12 cellular contexts compared by ENCODE assay signal in genomic region chr19:741506-742131, GRCh38. TPM values are rescaled to one million over a fixed set of nuclear protein-coding genes. Genes with fewer than 3 reads are reported as not detected.
A peak's percentile ranks its signal among the peaks of the same experiment; 100 is the strongest.
DNase-seq lines count a peak whose midpoint lies in the region; ATAC-seq and TF ChIP-seq lines count a peak whose summit lies in the region.
"Had no signal": no experiment of that assay in that cellular context is flagged by ENCODE, and none has a peak within 500 bp of the region (broad histone marks: within the 10 kb centered on the region; RNA-seq: fewer than 3 reads in every experiment).

No MANE protein-coding gene starts in this region.

- H3K9me3 Mint-ChIP-seq in activated CD4-positive, alpha-beta T cell treated with anti-CD3 and anti-CD28 coated beads for 36 hours (ENCODE audit: low read depth): peaks cover 3% of the 10 kb centered on the region
- H3K9me3 Mint-ChIP-seq in nephron progenitor cell: peaks cover 31% of the 10 kb centered on the region
- H3K9me3 Mint-ChIP-seq: CD4-positive, alpha-beta T cell; effector memory CD8-positive, alpha-beta T cell had no signal

- H3K9me3 ChIP-seq in T-helper 17 cell (ENCODE audit: control insufficient read depth, low read length, poor library complexity, severe bottlenecking): no peaks in the 10 kb centered on the region

- TF ChIP-seq CTCF in nephron progenitor cell (IDR thresholded peaks at IDR 0.05): peak; percentile 9

- CTCF ChIA-PET in activated CD4-positive, alpha-beta T cell treated with anti-CD3 and anti-CD28 coated beads for 36 hours (lab: Charles Lee): no interaction called here

- H3K36me3 Mint-ChIP-seq in activated CD4-positive, alpha-beta T cell treated with anti-CD3 and anti-CD28 coated beads for 36 hours (ENCODE audit: low read depth): no peaks in the 10 kb centered on the region
- no peaks in the 10 kb centered on the region for H3K36me3 Mint-ChIP-seq in T-helper 17 cell (ENCODE audit: low read depth)
- H3K36me3 Mint-ChIP-seq in nephron progenitor cell (ENCODE audit: low read depth): peaks cover 21% of the 10 kb centered on the region

- POLR2A ChIA-PET in activated CD4-positive, alpha-beta T cell treated with anti-CD3 and anti-CD28 coated beads for 36 hours (lab: Charles Lee): no interaction called here

- no peak for ATAC-seq in activated CD4-positive, alpha-beta T cell treated with anti-CD3 and anti-CD28 coated beads for 36 hours
- ATAC-seq in T-helper 17 cell (no peak), GM18517 (IDR thresholded peaks at IDR 0.05; ENCODE audit: unreplicated experiment) (no peak), GM18511 (IDR thresholded peaks at IDR 0.05; ENCODE audit: unreplicated experiment) (no peak)
- ATAC-seq: effector memory CD8-positive, alpha-beta T cell; left lobe of liver had no signal

- intact Hi-C loops in activated CD4-positive, alpha-beta T cell treated with anti-CD3 and anti-CD28 coated beads for 36 hours (cut with DNase I, micrococcal nuclease): no loop called here

- H3K4me1 Mint-ChIP-seq in activated CD4-positive, alpha-beta T cell treated with anti-CD3 and anti-CD28 coated beads for 36 hours: no peaks in the 10 kb centered on the region
- H3K4me1 Mint-ChIP-seq in T-helper 17 cell (peaks cover 2% of the 10 kb centered on the region), nephron progenitor cell (no peaks in the 10 kb centered on the region)

- no peak overlapping the region for H3K27ac Mint-ChIP-seq in activated CD4-positive, alpha-beta T cell treated with anti-CD3 and anti-CD28 coated beads for 36 hours
- H3K27ac Mint-ChIP-seq in T-helper 17 cell (peak overlapping the region; percentile 8), nephron progenitor cell (peak overlapping the region; percentile 64)
- H3K27ac Mint-ChIP-seq: CD4-positive, alpha-beta T cell; effector memory CD8-positive, alpha-beta T cell had no signal

- no peak overlapping the region for H3K4me3 Mint-ChIP-seq in activated CD4-positive, alpha-beta T cell treated with anti-CD3 and anti-CD28 coated beads for 36 hours
- H3K4me3 Mint-ChIP-seq in T-helper 17 cell (no peak overlapping the region), nephron progenitor cell (no peak overlapping the region)
- H3K4me3 Mint-ChIP-seq: CD4-positive, alpha-beta T cell; effector memory CD8-positive, alpha-beta T cell had no signal

- no peaks in the 10 kb centered on the region for H3K27me3 Mint-ChIP-seq in activated CD4-positive, alpha-beta T cell treated with anti-CD3 and anti-CD28 coated beads for 36 hours
- peaks cover 6% of the 10 kb centered on the region for H3K27me3 Mint-ChIP-seq in T-helper 17 cell
- no peaks in the 10 kb centered on the region for H3K27me3 Mint-ChIP-seq in nephron progenitor cell (ENCODE audit: low read depth, poor library complexity)
- H3K27me3 Mint-ChIP-seq: CD4-positive, alpha-beta T cell had no signal

- peak; percentile 21 for DNase-seq in activated CD4-positive, alpha-beta T cell treated with anti-CD3 and anti-CD28 coated beads for 36 hours
- no peak for DNase-seq in activated CD4-positive, alpha-beta T cell treated with anti-CD3 and anti-CD28 coated beads, Interleukin-2, amount 50 U/mL, for 1 hour
- DNase-seq in HCEC 1CT: peak; percentile 11
- DNase-seq in T-helper 17 cell: no peak
- DNase-seq in nephron progenitor cell: no peak
- DNase-seq in NCI-H2029 treated with DMSO at 0.1 percent for 48 hours (lab: John Stamatoyannopoulos, UW): no peak
- DNase-seq: activated T-cell treated with anti-CD3 and anti-CD28 coated beads for 4 hours; CD4-positive, alpha-beta T cell; effector memory CD8-positive, alpha-beta T cell had no signal

RNA-seq across cellular contexts. Expression of gene MISP, which starts 9.3 kb away (rescaled TPM):
- under 1 TPM in 1 of 2 experiments, not detected in 1; 0.07 TPM for total RNA-seq in activated CD4-positive, alpha-beta T cell treated with anti-CD3 and anti-CD28 coated beads for 36 hours
- total RNA-seq in T-helper 17 cell: not detected
- total RNA-seq: CD4-positive, alpha-beta T cell had no signal

RNA-seq across cellular contexts. Expression of gene PALM, which starts 32.9 kb away (rescaled TPM):
- under 1 TPM in 1 of 2 experiments, not detected in 1; 0.18 TPM for total RNA-seq in activated CD4-positive, alpha-beta T cell treated with anti-CD3 and anti-CD28 coated beads for 36 hours
- total RNA-seq in T-helper 17 cell: not detected
- total RNA-seq: CD4-positive, alpha-beta T cell had no signal

RNA-seq across cellular contexts. Expression of gene PRSS57, which starts 46.4 kb away (rescaled TPM):
- not detected for total RNA-seq in activated CD4-positive, alpha-beta T cell treated with anti-CD3 and anti-CD28 coated beads for 36 hours
- total RNA-seq in T-helper 17 cell: not detected
- total RNA-seq: CD4-positive, alpha-beta T cell; left lobe of liver had no signal

RNA-seq across cellular contexts. Expression of gene PTBP1, which starts 55.6 kb away (rescaled TPM):
- total RNA-seq in activated CD4-positive, alpha-beta T cell treated with anti-CD3 and anti-CD28 coated beads for 36 hours: 100 to 1,000 TPM; 584 to 738 TPM
- 100 to 1,000 TPM; 334 to 341 TPM for total RNA-seq in T-helper 17 cell

Comparison
In these comparisons a context has a peak if more than half of its experiments do, and no peak if none do; other contexts are left out.
1. DNase-seq: peak in activated CD4-positive, alpha-beta T cell treated with anti-CD3 and anti-CD28 coated beads for 36 hours (single experiment) and HCEC 1CT (single experiment); none in activated CD4-positive, alpha-beta T cell treated with anti-CD3 and anti-CD28 coated beads, Interleukin-2, amount 50 U/mL, for 1 hour (single experiment), T-helper 17 cell (0 of 3), nephron progenitor cell (single experiment) and NCI-H2029 treated with DMSO at 0.1 percent for 48 hours (single experiment).